Comparison of ENCODE assay signal across 16 cellular contexts in genomic region chr1:209434066-209434465, GRCh38.
DNase-seq lines count a peak whose midpoint lies in the region; ATAC-seq, FAIRE-seq and TF ChIP-seq lines count a peak whose summit lies in the region.
"Had no signal": no experiment of that assay in that cellular context is flagged by ENCODE, and none has a peak within 500 bp of the region (broad histone marks: within the 10 kb centered on the region; RNA-seq: fewer than 3 reads in every experiment).

No MANE protein-coding gene starts in this region.

- H3K4me1 ChIP-seq in GM12878 (ENCODE audit: control insufficient read depth, insufficient read depth, low read length) = no peaks in the 10 kb centered on the region
- peaks cover 53% of the 10 kb centered on the region for H3K4me1 ChIP-seq in iPS-18a (ENCODE audit: control insufficient read depth, low read depth, low read length)
- H3K4me1 ChIP-seq in suprapubic skin = peaks cover 40% of the 10 kb centered on the region
- no peaks in the 10 kb centered on the region for H3K4me1 ChIP-seq in gastroesophageal sphincter
- no peaks in the 10 kb centered on the region for H3K4me1 ChIP-seq in right atrium auricular region

- H4K20me1 ChIP-seq in GM12878 (ENCODE audit: control insufficient read depth, insufficient read depth) = no peaks in the 10 kb centered on the region

- BruUV-seq in GM12878 (replicated peaks; lab: Mats Ljungman, UMichigan) = no TSS peak

- CTCF ChIA-PET in GM12878 (lab: Yijun Ruan, JAX) = interaction anchor here (0.7 to 1.8 kb wide), 3 partner anchors 12 to 273 kb away, joined by 3 to 9 read pairs (median 3); no protein-coding TSS in a partner anchor

- SMC1A ChIA-PET in GM12878 (lab: Charles Lee; ENCODE audit: uncharacterized antibody, unreplicated experiment) = no interaction called here

- H3K27ac ChIP-seq in GM12878 (ENCODE audit: control insufficient read depth, insufficient read depth) (no peak overlapping the region), iPS-18a (ENCODE audit: low read length) (peak overlapping the region; percentile 81), suprapubic skin (peak overlapping the region; percentile 81), gastroesophageal sphincter (no peak overlapping the region), right atrium auricular region (no peak overlapping the region)
- H3K27ac ChIP-seq: 22Rv1, neutrophil had no signal

- TF ChIP-seq POLR2A in GM12878 (IDR thresholded peaks at IDR 0.05; ENCODE audit: low read depth, low read length) = no peak
- no peak for TF ChIP-seq POLR2A in suprapubic skin (IDR thresholded peaks at IDR 0.05)
- no peak for TF ChIP-seq POLR2A in gastroesophageal sphincter (IDR thresholded peaks at IDR 0.05)

- no peak overlapping the region for H2AFZ ChIP-seq in GM12878 (ENCODE audit: control insufficient read depth, low read depth, low read length)

- no peak for TF ChIP-seq RAD21 in GM12878 (IDR thresholded peaks at IDR 0.05; ENCODE audit: insufficient read depth, low read depth, low read length)

- ATAC-seq in GM12878 (no peak), gastroesophageal sphincter (no peak)
- ATAC-seq: left cardiac atrium had no signal

- DNase-seq in DMS 273 (lab: John Stamatoyannopoulos, UW; ENCODE audit: unreplicated experiment) = peak; percentile 52
- no peak for DNase-seq in DMS 273 treated with DMSO at 0.1 percent for 48 hours (lab: John Stamatoyannopoulos, UW)
- no peak for DNase-seq in GM12878 (ENCODE audit: low read depth, low spot score)
- no peak for DNase-seq in suprapubic skin (ENCODE audit: low spot score in 2 of 2)
- no peak for DNase-seq in dermis blood vessel endothelial cell
- DNase-seq in right atrium auricular region (ENCODE audit: low spot score) = no peak
- DNase-seq: activated CD8-positive, alpha-beta memory T cell treated with anti-CD3 and anti-CD28 coated beads, Interleukin-2, amount 50 U/mL, for 4 hours; DMS79; left cardiac atrium; NCI-H187 treated with DMSO at 0.1 percent for 48 hours; RPMI8226; stimulated activated naive CD4-positive, alpha-beta T cell treated with Interleukin-2 at 50 U/mL for 16 hours had no signal

- RAD21 ChIA-PET in GM12878 (lab: Charles Lee; ENCODE audit: unreplicated experiment) = no interaction called here

- TF ChIP-seq EP300 in GM12878 (IDR thresholded peaks at IDR 0.05; ENCODE audit: borderline replicate concordance in 1 of 2, control insufficient read depth in 1 of 2, low read depth in 2 of 2, low read length in 2 of 2) (no peak), suprapubic skin (IDR thresholded peaks at IDR 0.05) (no peak), gastroesophageal sphincter (IDR thresholded peaks at IDR 0.05) (no peak)

- intact Hi-C loops in GM12878 (cut with micrococcal nuclease; ENCODE audit: unreplicated experiment) = no loop called here

- H3K36me3 ChIP-seq in GM12878 (ENCODE audit: control insufficient read depth in 2 of 2, insufficient read depth in 2 of 2, low read length in 1 of 2) (no peaks in the 10 kb centered on the region), iPS-18a (ENCODE audit: control insufficient read depth, low read depth, low read length) (no peaks in the 10 kb centered on the region), suprapubic skin (no peaks in the 10 kb centered on the region), gastroesophageal sphincter (no peaks in the 10 kb centered on the region), right atrium auricular region (no peaks in the 10 kb centered on the region)
- H3K36me3 ChIP-seq: neutrophil had no signal

- no peak for FAIRE-seq in GM12878 (lab: Jason Lieb, UNC)

- H3K9ac ChIP-seq in GM12878 (ENCODE audit: control insufficient read depth, insufficient read depth, low read length) (no peak overlapping the region), iPS-18a (ENCODE audit: low read length) (peak overlapping the region; percentile 24)

- POLR2A ChIA-PET in GM12878 (lab: Charles Lee) = no interaction called here

- in situ Hi-C loops in GM12878 (cut with MboI) = no loop called here

- H3K27me3 ChIP-seq in GM12878 (replicated peaks in 1 of 2; ENCODE audit: control insufficient read depth in 2 of 2, insufficient read depth in 2 of 2, low read length in 1 of 2) (peaks cover 2% of the 10 kb centered on the region in 2 experiments; a peak in 3 of 4 replicates), iPS-18a (ENCODE audit: control insufficient read depth, insufficient read depth, low read length) (no peaks in the 10 kb centered on the region), suprapubic skin (no peaks in the 10 kb centered on the region), gastroesophageal sphincter (peaks cover 17% of the 10 kb centered on the region), right atrium auricular region (no peaks in the 10 kb centered on the region)
- H3K27me3 ChIP-seq: neutrophil had no signal

- TF ChIP-seq CTCF in GM12878 (IDR thresholded peaks at IDR 0.05 in 2 of 3, conservative IDR thresholded peaks at IDR 0.05 in 1 of 3; ENCODE audit: control insufficient read depth in 2 of 3, extremely low read depth in 1 of 3, insufficient read depth in 1 of 3, low read depth in 3 of 3, low read length in 3 of 3) = no peak
- TF ChIP-seq CTCF in suprapubic skin (IDR thresholded peaks at IDR 0.05) = no peak
- TF ChIP-seq CTCF in gastroesophageal sphincter (IDR thresholded peaks at IDR 0.05) = no peak
- no peak for TF ChIP-seq CTCF in right atrium auricular region (IDR thresholded peaks at IDR 0.05)

- no peaks in the 10 kb centered on the region for H3K79me2 ChIP-seq in GM12878 (ENCODE audit: control insufficient read depth, insufficient read depth, low read length)

- H3K4me2 ChIP-seq in GM12878 (ENCODE audit: control insufficient read depth, insufficient read depth) = no peak overlapping the region

- WGBS in GM12878 (ENCODE audit: insufficient coverage, insufficient replicate concordance, low lambda C conversion rate, missing lambda C conversion rate) = 0% methylated on average over 1 of the region's 1 CpG
- 32% methylated on average over 1 of the region's 1 CpG for WGBS in suprapubic skin
- WGBS in gastroesophageal sphincter (ENCODE audit: low coverage in 1 of 2), 2 donors = 75 to 78% methylated on average over 1 of the region's 1 CpG

- H3K9me3 ChIP-seq in GM12878 (replicated peaks; ENCODE audit: control insufficient read depth, insufficient read depth, low read length) = no peaks in the 10 kb centered on the region; the same call in 2 of the 3 replicates
- H3K9me3 ChIP-seq in iPS-18a (ENCODE audit: control insufficient read depth, low read depth, low read length) = no peaks in the 10 kb centered on the region
- no peaks in the 10 kb centered on the region for H3K9me3 ChIP-seq in suprapubic skin
- H3K9me3 ChIP-seq in gastroesophageal sphincter = no peaks in the 10 kb centered on the region
- H3K9me3 ChIP-seq in right atrium auricular region = no peaks in the 10 kb centered on the region
- H3K9me3 ChIP-seq: neutrophil had no signal

- H3K4me3 ChIP-seq in GM12878 (no peak overlapping the region), iPS-18a (ENCODE audit: low read length) (peak overlapping the region; percentile 33), suprapubic skin (no peak overlapping the region), gastroesophageal sphincter (no peak overlapping the region), right atrium auricular region (no peak overlapping the region)

TF ChIP-seq in GM12878, 131 proteins besides CTCF, POLR2A, EP300 and RAD21:
- no peak for TF ChIP-seq ASH2L (IDR thresholded peaks at IDR 0.05; ENCODE audit: borderline replicate concordance, low read depth)
- no peak for TF ChIP-seq E2F8 (IDR thresholded peaks at IDR 0.05; ENCODE audit: low read depth, partially characterized antibody)
- peak; percentile 12; the same call in 1 of the 2 replicates for TF ChIP-seq SPI1 (IDR thresholded peaks at IDR 0.05; ENCODE audit: borderline replicate concordance, insufficient read depth, low read depth, low read length)
- TF ChIP-seq ZNF24 (IDR thresholded peaks at IDR 0.05) = no peak

Comparison
In these comparisons a context has a peak if more than half of its experiments do, and no peak if none do; other contexts are left out.
1. H3K27ac ChIP-seq: peak in iPS-18a (single experiment) and suprapubic skin (single experiment); none in GM12878 (single experiment), gastroesophageal sphincter (0 of 4) and right atrium auricular region (0 of 2).